1 cellular context compared by ENCODE assay signal in genomic region chr1:84690397-84691138, GRCh38.
A peak's percentile ranks its signal among the peaks of the same experiment; 100 is the strongest.
TF ChIP-seq lines count a peak whose summit lies in the region.

TSS of gene SSX2IP (minus strand) at chr1:84690461. CDS start at chr1:84671219, 19,242 bp downstream.

TF ChIP-seq in K562, 482 proteins besides CTCF, POLR2A, EP300 and RAD21 (continued from another document and continues in another):
- TF ChIP-seq THAP12 (CRISPR knock-in tag; IDR thresholded peaks at IDR 0.05) (no peak), POLR3A (IDR thresholded peaks at IDR 0.05; ENCODE audit: borderline replicate concordance, extremely low read depth, insufficient read depth, insufficient read length) (no peak), RFX1 (IDR thresholded peaks at IDR 0.05) (peak; percentile 94), ETV5 (CRISPR knock-in tag; IDR thresholded peaks at IDR 0.05; ENCODE audit: low read depth) (no peak), ZNF518B (CRISPR knock-in tag; IDR thresholded peaks at IDR 0.05) (no peak), POU5F1 (IDR thresholded peaks at IDR 0.05; ENCODE audit: borderline replicate concordance, low read depth, low read length, partially characterized antibody) (no peak), FIP1L1 (IDR thresholded peaks at IDR 0.05; ENCODE audit: low read depth, low read length, poor library complexity, severe bottlenecking) (no peak), GATA2 (CRISPR knock-in tag; IDR thresholded peaks at IDR 0.05) (no peak), TCF3 (CRISPR knock-in tag; IDR thresholded peaks at IDR 0.05) (peak; percentile 49), E2F3 (CRISPR knock-in tag; IDR thresholded peaks at IDR 0.05) (no peak), POLR2H (tag; IDR thresholded peaks at IDR 0.05; ENCODE audit: low read depth) (no peak), ESRRA (IDR thresholded peaks at IDR 0.05; ENCODE audit: borderline replicate concordance, low read depth) (peak; percentile 63; the same call in 1 of the 2 replicates), PHF21A (IDR thresholded peaks at IDR 0.05; ENCODE audit: borderline replicate concordance, low read depth) (peak; percentile 83; the same call in 1 of the 2 replicates), CBX5 (IDR thresholded peaks at IDR 0.05; ENCODE audit: borderline replicate concordance, low read depth) (no peak), FOXO4 (CRISPR knock-in tag; IDR thresholded peaks at IDR 0.05) (no peak), SMAD2 (IDR thresholded peaks at IDR 0.05; ENCODE audit: low read depth, low read length) (no peak), ID3 (CRISPR knock-in tag; IDR thresholded peaks at IDR 0.05) (no peak), ID3 (tag; IDR thresholded peaks at IDR 0.05) (no peak), SAP30 (IDR thresholded peaks at IDR 0.05; ENCODE audit: borderline replicate concordance, insufficient read depth, low read depth, low read length, poor library complexity, severe bottlenecking) (peak; percentile 45), ZNF280B (CRISPR knock-in tag; IDR thresholded peaks at IDR 0.05) (no peak), RCOR1 (IDR thresholded peaks at IDR 0.05; ENCODE audit: borderline replicate concordance in 1 of 2, low read depth in 2 of 2, low read length in 2 of 2) (peak; percentile 25 to 81; a peak in 2 of 4 replicates), TRIM28 (IDR thresholded peaks at IDR 0.05) (no peak), GABPA (tag; conservative IDR thresholded peaks at IDR 0.05; ENCODE audit: low read depth) (no peak), SNAPC5 (CRISPR knock-in tag; IDR thresholded peaks at IDR 0.05) (no peak), ARID4B (CRISPR knock-in tag; IDR thresholded peaks at IDR 0.05) (peak; percentile 46; the same call in 1 of the 2 replicates), ZNF717 (CRISPR knock-in tag; IDR thresholded peaks at IDR 0.05) (no peak), RBM25 (IDR thresholded peaks at IDR 0.05; ENCODE audit: low read depth, low read length, severe bottlenecking) (peak; percentile 97), NELFE (IDR thresholded peaks at IDR 0.05; ENCODE audit: insufficient read depth, insufficient read length) (no peak), ESRRB (CRISPR knock-in tag; IDR thresholded peaks at IDR 0.05; ENCODE audit: borderline replicate concordance) (no peak), ZNF311 (CRISPR knock-in tag; IDR thresholded peaks at IDR 0.05) (no peak), ZKSCAN3 (CRISPR knock-in tag; IDR thresholded peaks at IDR 0.05) (no peak), BACH1 (tag; IDR thresholded peaks at IDR 0.05) (no peak), SMC3 (conservative IDR thresholded peaks at IDR 0.05; ENCODE audit: insufficient read depth, low read depth, low read length) (no peak), EWSR1 (IDR thresholded peaks at IDR 0.05; ENCODE audit: borderline replicate concordance, low read depth, partially characterized antibody) (no peak), KAT2B (IDR thresholded peaks at IDR 0.05; ENCODE audit: low read depth, low read length) (no peak), DACH1 (IDR thresholded peaks at IDR 0.05; ENCODE audit: partially characterized antibody) (no peak), SRSF7 (optimal IDR thresholded peaks at IDR 0.05; ENCODE audit: low read depth, low read length) (no peak), HCFC1 (IDR thresholded peaks at IDR 0.05; ENCODE audit: low read depth, low read length) (peak; percentile 56; the same call in 1 of the 2 replicates), ARHGAP35 (IDR thresholded peaks at IDR 0.05; ENCODE audit: partially characterized antibody) (no peak), JUND (IDR thresholded peaks at IDR 0.05; ENCODE audit: borderline replicate concordance, low read depth, low read length) (peak; percentile 72; the same call in 1 of the 2 replicates), JUND (tag; IDR thresholded peaks at IDR 0.05; ENCODE audit: borderline replicate concordance, low read depth, low read length) (peak; percentile 33; the same call in 1 of the 3 replicates), NR2F6 (CRISPR knock-in tag; IDR thresholded peaks at IDR 0.05) (no peak), HDAC8 (tag; IDR thresholded peaks at IDR 0.05) (no peak), BRD9 (IDR thresholded peaks at IDR 0.05; ENCODE audit: low read depth, partially characterized antibody) (no peak), KDM4B (IDR thresholded peaks at IDR 0.05; ENCODE audit: borderline replicate concordance in 2 of 2, low read depth in 1 of 2) (no peak), CTBP1 (IDR thresholded peaks at IDR 0.05; ENCODE audit: borderline replicate concordance) (peak; percentile 86), RBBP5 (IDR thresholded peaks at IDR 0.05; ENCODE audit: borderline replicate concordance, insufficient read depth, low read length, poor library complexity, severe bottlenecking) (no peak), TFAP4 (CRISPR knock-in tag; IDR thresholded peaks at IDR 0.05; ENCODE audit: borderline replicate concordance) (peak; percentile 94), ZNF263 (CRISPR knock-in tag; IDR thresholded peaks at IDR 0.05; ENCODE audit: borderline replicate concordance) (no peak), ZBTB17 (CRISPR knock-in tag; IDR thresholded peaks at IDR 0.05) (no peak), RFX5 (IDR thresholded peaks at IDR 0.05; ENCODE audit: low read depth, low read length) (no peak), HOXB6 (CRISPR knock-in tag; IDR thresholded peaks at IDR 0.05; ENCODE audit: borderline replicate concordance) (no peak), PHF20 (IDR thresholded peaks at IDR 0.05; ENCODE audit: partially characterized antibody) (no peak)
